ENCODE assay signal across 1 cellular context in the genomic region with DNA sequence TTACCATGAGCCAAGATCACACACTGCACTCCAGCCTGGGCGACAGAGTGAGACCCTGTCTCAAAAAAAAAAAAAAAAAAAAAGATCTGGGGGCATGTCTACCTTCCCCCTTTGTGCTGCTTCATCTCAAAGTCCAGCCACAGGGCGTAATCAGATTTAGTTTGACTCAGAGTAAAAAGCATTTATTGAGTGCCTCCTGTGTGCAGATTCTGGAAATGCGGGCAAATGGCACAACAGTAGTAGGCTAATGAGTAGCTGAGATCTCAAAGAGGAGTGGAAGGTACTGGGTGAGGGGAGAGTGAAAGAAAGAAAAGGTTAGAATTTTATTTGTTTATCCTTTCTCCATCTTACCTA.
TF ChIP-seq lines count a peak whose summit lies in the region.

No MANE protein-coding gene starts in this region.

TF ChIP-seq in A549, 52 proteins besides CTCF, POLR2A, EP300 and RAD21:
- TF ChIP-seq RARB (CRISPR knock-in tag; IDR thresholded peaks at IDR 0.05) (no peak), RFX5 (IDR thresholded peaks at IDR 0.05) (no peak), PHF8 (IDR thresholded peaks at IDR 0.05; ENCODE audit: borderline replicate concordance, low read depth) (no peak), USF2 (IDR thresholded peaks at IDR 0.05) (no peak), EHF (CRISPR knock-in tag; IDR thresholded peaks at IDR 0.05) (no peak), HOXA7 (CRISPR knock-in tag; IDR thresholded peaks at IDR 0.05) (no peak), CBX8 (IDR thresholded peaks at IDR 0.05) (no peak), NR3C1 (IDR thresholded peaks at IDR 0.05) (no peak), POLR2AphosphoS2 (conservative IDR thresholded peaks at IDR 0.05; ENCODE audit: low read length) (no peak), CBX2 (IDR thresholded peaks at IDR 0.05; ENCODE audit: borderline replicate concordance, low read depth) (no peak), HEYL (CRISPR knock-in tag; IDR thresholded peaks at IDR 0.05) (no peak), NFE2L2 (conservative IDR thresholded peaks at IDR 0.05; ENCODE audit: low read length) (no peak), KDM5A (IDR thresholded peaks at IDR 0.05) (no peak), KDM1A (IDR thresholded peaks at IDR 0.05; ENCODE audit: low read depth) (no peak)
- TF ChIP-seq, protein P1, sequence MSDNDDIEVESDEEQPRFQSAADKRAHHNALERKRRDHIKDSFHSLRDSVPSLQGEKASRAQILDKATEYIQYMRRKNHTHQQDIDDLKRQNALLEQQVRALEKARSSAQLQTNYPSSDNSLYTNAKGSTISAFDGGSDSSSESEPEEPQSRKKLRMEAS (IDR thresholded peaks at IDR 0.05), result no peak
- TF ChIP-seq, protein P2, sequence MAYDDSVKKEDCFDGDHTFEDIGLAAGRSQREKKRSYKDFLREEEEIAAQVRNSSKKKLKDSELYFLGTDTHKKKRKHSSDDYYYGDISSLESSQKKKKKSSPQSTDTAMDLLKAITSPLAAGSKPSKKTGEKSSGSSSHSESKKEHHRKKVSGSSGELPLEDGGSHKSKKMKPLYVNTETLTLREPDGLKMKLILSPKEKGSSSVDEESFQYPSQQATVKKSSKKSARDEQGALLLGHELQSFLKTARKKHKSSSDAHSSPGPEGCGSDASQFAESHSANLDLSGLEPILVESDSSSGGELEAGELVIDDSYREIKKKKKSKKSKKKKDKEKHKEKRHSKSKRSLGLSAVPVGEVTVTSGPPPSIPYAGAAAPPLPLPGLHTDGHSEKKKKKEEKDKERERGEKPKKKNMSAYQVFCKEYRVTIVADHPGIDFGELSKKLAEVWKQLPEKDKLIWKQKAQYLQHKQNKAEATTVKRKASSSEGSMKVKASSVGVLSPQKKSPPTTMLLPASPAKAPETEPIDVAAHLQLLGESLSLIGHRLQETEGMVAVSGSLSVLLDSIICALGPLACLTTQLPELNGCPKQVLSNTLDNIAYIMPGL (CRISPR knock-in tag; IDR thresholded peaks at IDR 0.05; ENCODE audit: borderline replicate concordance), result no peak
